In genomic region chr2:118047273-118047898, GRCh38 we compare ENCODE assay signal across 1 cellular context.
A peak's percentile ranks its signal among the peaks of the same experiment; 100 is the strongest.
TF ChIP-seq lines count a peak whose summit lies in the region.

No MANE protein-coding gene starts in this region.

TF ChIP-seq in HEK293, 187 proteins besides CTCF, POLR2A, EP300 and RAD21 (continued from another document):
- peak; percentile 31; the same call in 1 of the 2 replicates for TF ChIP-seq INSM2 (tag by site-specific recombination; IDR thresholded peaks at IDR 0.05)
- TF ChIP-seq ZNF266 (tag by site-specific recombination; IDR thresholded peaks at IDR 0.05; ENCODE audit: low read depth), result no peak
- TF ChIP-seq ZBTB20 (tag by site-specific recombination; IDR thresholded peaks at IDR 0.05), result no peak
- TF ChIP-seq ZNF768 (tag by site-specific recombination; IDR thresholded peaks at IDR 0.05), result no peak
- TF ChIP-seq, protein P1, sequence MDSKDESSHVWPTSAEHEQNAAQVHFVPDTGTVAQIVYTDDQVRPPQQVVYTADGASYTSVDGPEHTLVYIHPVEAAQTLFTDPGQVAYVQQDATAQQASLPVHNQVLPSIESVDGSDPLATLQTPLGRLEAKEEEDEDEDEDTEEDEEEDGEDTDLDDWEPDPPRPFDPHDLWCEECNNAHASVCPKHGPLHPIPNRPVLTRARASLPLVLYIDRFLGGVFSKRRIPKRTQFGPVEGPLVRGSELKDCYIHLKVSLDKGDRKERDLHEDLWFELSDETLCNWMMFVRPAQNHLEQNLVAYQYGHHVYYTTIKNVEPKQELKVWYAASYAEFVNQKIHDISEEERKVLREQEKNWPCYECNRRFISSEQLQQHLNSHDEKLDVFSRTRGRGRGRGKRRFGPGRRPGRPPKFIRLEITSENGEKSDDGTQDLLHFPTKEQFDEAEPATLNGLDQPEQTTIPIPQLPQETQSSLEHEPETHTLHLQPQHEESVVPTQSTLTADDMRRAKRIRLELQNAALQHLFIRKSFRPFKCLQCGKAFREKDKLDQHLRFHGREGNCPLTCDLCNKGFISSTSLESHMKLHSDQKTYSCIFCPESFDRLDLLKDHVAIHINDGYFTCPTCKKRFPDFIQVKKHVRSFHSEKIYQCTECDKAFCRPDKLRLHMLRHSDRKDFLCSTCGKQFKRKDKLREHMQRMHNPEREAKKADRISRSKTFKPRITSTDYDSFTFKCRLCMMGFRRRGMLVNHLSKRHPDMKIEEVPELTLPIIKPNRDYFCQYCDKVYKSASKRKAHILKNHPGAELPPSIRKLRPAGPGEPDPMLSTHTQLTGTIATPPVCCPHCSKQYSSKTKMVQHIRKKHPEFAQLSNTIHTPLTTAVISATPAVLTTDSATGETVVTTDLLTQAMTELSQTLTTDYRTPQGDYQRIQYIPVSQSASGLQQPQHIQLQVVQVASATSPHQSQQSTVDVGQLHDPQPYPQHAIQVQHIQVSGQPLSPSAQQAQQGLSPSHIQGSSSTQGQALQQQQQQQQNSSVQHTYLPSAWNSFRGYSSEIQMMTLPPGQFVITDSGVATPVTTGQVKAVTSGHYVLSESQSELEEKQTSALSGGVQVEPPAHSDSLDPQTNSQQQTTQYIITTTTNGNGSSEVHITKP (tag by site-specific recombination; IDR thresholded peaks at IDR 0.05), result peak; percentile 78
- no peak for TF ChIP-seq ZNF2 (tag by site-specific recombination; IDR thresholded peaks at IDR 0.05)
- TF ChIP-seq PRDM6 (tag by site-specific recombination; IDR thresholded peaks at IDR 0.05), result peak; percentile 54
- no peak for TF ChIP-seq ZNF366 (tag by site-specific recombination; conservative IDR thresholded peaks at IDR 0.05)
- TF ChIP-seq SP7 (tag by site-specific recombination; IDR thresholded peaks at IDR 0.05), result no peak
- TF ChIP-seq, protein P2, sequence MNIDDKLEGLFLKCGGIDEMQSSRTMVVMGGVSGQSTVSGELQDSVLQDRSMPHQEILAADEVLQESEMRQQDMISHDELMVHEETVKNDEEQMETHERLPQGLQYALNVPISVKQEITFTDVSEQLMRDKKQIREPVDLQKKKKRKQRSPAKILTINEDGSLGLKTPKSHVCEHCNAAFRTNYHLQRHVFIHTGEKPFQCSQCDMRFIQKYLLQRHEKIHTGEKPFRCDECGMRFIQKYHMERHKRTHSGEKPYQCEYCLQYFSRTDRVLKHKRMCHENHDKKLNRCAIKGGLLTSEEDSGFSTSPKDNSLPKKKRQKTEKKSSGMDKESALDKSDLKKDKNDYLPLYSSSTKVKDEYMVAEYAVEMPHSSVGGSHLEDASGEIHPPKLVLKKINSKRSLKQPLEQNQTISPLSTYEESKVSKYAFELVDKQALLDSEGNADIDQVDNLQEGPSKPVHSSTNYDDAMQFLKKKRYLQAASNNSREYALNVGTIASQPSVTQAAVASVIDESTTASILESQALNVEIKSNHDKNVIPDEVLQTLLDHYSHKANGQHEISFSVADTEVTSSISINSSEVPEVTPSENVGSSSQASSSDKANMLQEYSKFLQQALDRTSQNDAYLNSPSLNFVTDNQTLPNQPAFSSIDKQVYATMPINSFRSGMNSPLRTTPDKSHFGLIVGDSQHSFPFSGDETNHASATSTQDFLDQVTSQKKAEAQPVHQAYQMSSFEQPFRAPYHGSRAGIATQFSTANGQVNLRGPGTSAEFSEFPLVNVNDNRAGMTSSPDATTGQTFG (tag by site-specific recombination; IDR thresholded peaks at IDR 0.05; ENCODE audit: borderline replicate concordance), result no peak
- TF ChIP-seq ZNF157 (tag by site-specific recombination; IDR thresholded peaks at IDR 0.05), result no peak
- no peak for TF ChIP-seq RBAK (tag by site-specific recombination; IDR thresholded peaks at IDR 0.05)
